In genomic region chr21:33732038-33732437, GRCh38 we compare ENCODE assay signal across 1 cellular context.
TF ChIP-seq lines count a peak whose summit lies in the region.

No MANE protein-coding gene starts in this region.

TF ChIP-seq in K562, 482 proteins besides CTCF, POLR2A, EP300 and RAD21 (continued from another document):
- TF ChIP-seq ARID4B (CRISPR knock-in tag; IDR thresholded peaks at IDR 0.05) (no peak), ZNF639 (CRISPR knock-in tag; conservative IDR thresholded peaks at IDR 0.05 in 1 of 2, IDR thresholded peaks at IDR 0.05 in 1 of 2) (no peak), GMEB1 (CRISPR knock-in tag; IDR thresholded peaks at IDR 0.05) (no peak), ZNF586 (CRISPR knock-in tag; conservative IDR thresholded peaks at IDR 0.05) (no peak), KDM4B (IDR thresholded peaks at IDR 0.05; ENCODE audit: borderline replicate concordance in 2 of 2, low read depth in 1 of 2) (no peak), RNF2 (IDR thresholded peaks at IDR 0.05) (no peak), ZNF217 (CRISPR knock-in tag; IDR thresholded peaks at IDR 0.05) (no peak), ZNF239 (CRISPR knock-in tag; IDR thresholded peaks at IDR 0.05) (no peak), ZFPM2 (CRISPR knock-in tag; IDR thresholded peaks at IDR 0.05) (no peak), POLR2B (IDR thresholded peaks at IDR 0.05; ENCODE audit: low read depth, partially characterized antibody) (no peak), MIER1 (IDR thresholded peaks at IDR 0.05; ENCODE audit: low read depth) (no peak), NR0B1 (IDR thresholded peaks at IDR 0.05; ENCODE audit: partially characterized antibody) (no peak), MAZ (CRISPR knock-in tag; conservative IDR thresholded peaks at IDR 0.05 in 1 of 2, IDR thresholded peaks at IDR 0.05 in 1 of 2) (no peak), ZNF511 (CRISPR knock-in tag; IDR thresholded peaks at IDR 0.05) (no peak), ZFX (CRISPR knock-in tag; IDR thresholded peaks at IDR 0.05) (no peak), CXXC5 (CRISPR knock-in tag; IDR thresholded peaks at IDR 0.05) (0 out of 2 replicates have a peak, but pooled peaks have one; percentile 32), CTBP1 (IDR thresholded peaks at IDR 0.05; ENCODE audit: borderline replicate concordance) (peak; percentile 74; the same call in 1 of the 2 replicates), RFX5 (IDR thresholded peaks at IDR 0.05; ENCODE audit: low read depth, low read length) (no peak), MTA1 (IDR thresholded peaks at IDR 0.05; ENCODE audit: borderline replicate concordance) (no peak), ZNF121 (CRISPR knock-in tag; conservative IDR thresholded peaks at IDR 0.05) (no peak), HNRNPK (IDR thresholded peaks at IDR 0.05; ENCODE audit: low read depth, low read length, poor library complexity, severe bottlenecking) (no peak), SRF (CRISPR knock-in tag; IDR thresholded peaks at IDR 0.05) (no peak), TFAP4 (CRISPR knock-in tag; IDR thresholded peaks at IDR 0.05; ENCODE audit: borderline replicate concordance) (peak; percentile 43; the same call in 1 of the 2 replicates), ZBTB49 (CRISPR knock-in tag; IDR thresholded peaks at IDR 0.05; ENCODE audit: borderline replicate concordance) (no peak), TRIM24 (IDR thresholded peaks at IDR 0.05) (no peak), YY1 (IDR thresholded peaks at IDR 0.05; ENCODE audit: borderline replicate concordance in 1 of 3, control insufficient read depth in 1 of 3, extremely low read depth in 1 of 3, insufficient read depth in 3 of 3, insufficient read length in 1 of 3, insufficient replicate concordance in 2 of 3, low read depth in 1 of 3, low read length in 2 of 3) (no peak), PHF8 (IDR thresholded peaks at IDR 0.05; ENCODE audit: borderline replicate concordance, low read length) (no peak), ZBTB43 (CRISPR knock-in tag; IDR thresholded peaks at IDR 0.05) (no peak), SIN3B (IDR thresholded peaks at IDR 0.05; ENCODE audit: low read depth) (no peak), XRCC4 (IDR thresholded peaks at IDR 0.05; ENCODE audit: extremely low read depth, insufficient read depth, insufficient read length) (no peak)
